ENCODE assay signal across 23 cellular contexts in the genomic region with DNA sequence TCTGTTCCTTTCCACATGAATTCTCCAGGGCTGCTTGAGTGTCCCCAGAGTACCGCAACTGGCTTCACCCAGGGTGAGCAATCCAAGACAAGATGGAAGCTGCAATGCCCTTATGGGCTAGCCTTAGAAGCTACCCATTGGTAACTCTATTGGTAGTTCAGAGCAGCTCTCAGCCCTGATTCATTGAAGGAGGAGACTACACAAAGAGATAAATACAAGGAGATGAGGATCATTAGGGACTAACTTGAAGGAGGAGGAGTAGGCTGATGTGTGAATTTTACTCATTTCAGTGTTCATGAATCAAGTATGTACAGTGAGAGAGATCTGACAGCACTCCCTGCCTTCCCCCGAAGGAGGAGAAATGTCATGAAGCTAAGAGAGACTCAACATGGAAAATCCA.
DNase-seq lines count a peak whose midpoint lies in the region; ATAC-seq and TF ChIP-seq lines count a peak whose summit lies in the region.
"Had no signal": no experiment of that assay in that cellular context is flagged by ENCODE, and none has a peak within 500 bp of the region (broad histone marks: within the 10 kb centered on the region; RNA-seq: fewer than 3 reads in every experiment).

No MANE protein-coding gene starts in this region.

- ATAC-seq in Right ventricle myocardium superior (ENCODE audit: poor library complexity): no peak
- ATAC-seq in gastrocnemius medialis: no peak
- ATAC-seq in GM18909 (IDR thresholded peaks at IDR 0.05; ENCODE audit: poor library complexity, unreplicated experiment): no peak
- no peak for ATAC-seq in HG03469 (IDR thresholded peaks at IDR 0.05; ENCODE audit: unreplicated experiment)
- no peak for ATAC-seq in HG02759 (IDR thresholded peaks at IDR 0.05; ENCODE audit: unreplicated experiment)

- H3K27ac ChIP-seq in right atrium auricular region: peak overlapping the region; percentile 67 to 79
- H3K27ac ChIP-seq in esophagus squamous epithelium: peak overlapping the region; percentile 44 to 79 (median 54)
- peak overlapping the region; percentile 73 to 80 (median 76) for H3K27ac ChIP-seq in gastrocnemius medialis
- H3K27ac ChIP-seq: colonic mucosa had no signal

- no peaks in the 10 kb centered on the region for H3K9me3 ChIP-seq in right atrium auricular region
- H3K9me3 ChIP-seq in esophagus squamous epithelium: no peaks in the 10 kb centered on the region
- no peaks in the 10 kb centered on the region for H3K9me3 ChIP-seq in gastrocnemius medialis
- H3K9me3 ChIP-seq: colonic mucosa had no signal

- H3K4me1 ChIP-seq in right atrium auricular region (peaks cover 0 to 7% of the 10 kb centered on the region in 2 donors), esophagus squamous epithelium (no peaks in the 10 kb centered on the region), gastrocnemius medialis (peaks cover 0 to 16% of the 10 kb centered on the region in 2 donors)
- H3K4me1 ChIP-seq: colonic mucosa had no signal

- H3K27me3 ChIP-seq in right atrium auricular region: no peaks in the 10 kb centered on the region
- no peaks in the 10 kb centered on the region for H3K27me3 ChIP-seq in esophagus squamous epithelium
- no peaks in the 10 kb centered on the region for H3K27me3 ChIP-seq in gastrocnemius medialis
- H3K27me3 ChIP-seq: colonic mucosa had no signal

- TF ChIP-seq POLR2A in esophagus squamous epithelium (IDR thresholded peaks at IDR 0.05) (no peak), gastrocnemius medialis (IDR thresholded peaks at IDR 0.05) (no peak), lower leg skin (IDR thresholded peaks at IDR 0.05) (no peak)

- H3K4me3 ChIP-seq in right atrium auricular region (no peak overlapping the region), esophagus squamous epithelium (no peak overlapping the region), gastrocnemius medialis (no peak overlapping the region), lower leg skin (ENCODE audit: low read depth, poor library complexity, severe bottlenecking) (no peak overlapping the region)
- H3K4me3 ChIP-seq: colonic mucosa had no signal

- in situ Hi-C loops in gastrocnemius medialis (cut with MboI; ENCODE audit: low sequenced_read_pairs in 4 of 4): no loop called here

- no peak for DNase-seq in right atrium auricular region (ENCODE audit: low spot score)
- no peak for DNase-seq in Right ventricle myocardium superior
- no peak for DNase-seq in esophagus squamous epithelium (lab: John Stamatoyannopoulos, UW)
- no peak for DNase-seq in gastrocnemius medialis
- no peak for DNase-seq in lower leg skin (ENCODE audit: low spot score in 2 of 2)
- DNase-seq: activated B cell treated with CpG ODN at 0.5 μM for 24 hours; activated CD8-positive, alpha-beta memory T cell treated with anti-CD3 and anti-CD28 coated beads for 24 hours; activated naive CD4-positive, alpha-beta T cell treated with anti-CD3 and anti-CD28 coated beads, Interleukin-2, amount 50 U/mL, for 16 hours; activated T-cell treated with anti-CD3 and anti-CD28 coated beads, Interleukin-2, amount 50 U/mL, for 72 hours; colonic mucosa; IMR-90; midbrain; NCI-H1417; NCI-H2107; NCI-H510A treated with DMSO at 0.1 percent for 48 hours; NK-92 treated with Interleukin-12 subunit alpha and Interleukin-12 subunit beta, amount 100 ng/mL, for 24 hours; RPMI8226; small intestine; stimulated activated CD4-positive, alpha-beta T cell treated with anti-CD3 and anti-CD28 coated beads, Interleukin-4, amount 100 ng/mL, for 1 hour; T1000 had no signal

- intact Hi-C loops in Right ventricle myocardium superior (cut with DNase I): no loop called here
- intact Hi-C loops in esophagus squamous epithelium (cut with DNase I): no loop called here
- intact Hi-C loops in gastrocnemius medialis (cut with DNase I; ENCODE audit: low total_unique reads): no loop called here
- intact Hi-C loops in lower leg skin (cut with DNase I; ENCODE audit: low total_unique reads): no loop called here

- TF ChIP-seq CTCF in right atrium auricular region (IDR thresholded peaks at IDR 0.05) (no peak), esophagus squamous epithelium (IDR thresholded peaks at IDR 0.05) (no peak), gastrocnemius medialis (IDR thresholded peaks at IDR 0.05 in 4 of 5, conservative IDR thresholded peaks at IDR 0.05 in 1 of 5) (no peak), lower leg skin (IDR thresholded peaks at IDR 0.05) (no peak)

- H3K36me3 ChIP-seq in right atrium auricular region (no peaks in the 10 kb centered on the region), esophagus squamous epithelium (no peaks in the 10 kb centered on the region), gastrocnemius medialis (no peaks in the 10 kb centered on the region)
- H3K36me3 ChIP-seq: colonic mucosa had no signal

- 71 to 82% methylated on average over 1 of the region's 2 CpGs for WGBS in esophagus squamous epithelium, 2 donors
- WGBS in lower leg skin, 2 donors: 92 to 98% methylated on average over 2 of the region's 2 CpGs
